In the genomic region with DNA sequence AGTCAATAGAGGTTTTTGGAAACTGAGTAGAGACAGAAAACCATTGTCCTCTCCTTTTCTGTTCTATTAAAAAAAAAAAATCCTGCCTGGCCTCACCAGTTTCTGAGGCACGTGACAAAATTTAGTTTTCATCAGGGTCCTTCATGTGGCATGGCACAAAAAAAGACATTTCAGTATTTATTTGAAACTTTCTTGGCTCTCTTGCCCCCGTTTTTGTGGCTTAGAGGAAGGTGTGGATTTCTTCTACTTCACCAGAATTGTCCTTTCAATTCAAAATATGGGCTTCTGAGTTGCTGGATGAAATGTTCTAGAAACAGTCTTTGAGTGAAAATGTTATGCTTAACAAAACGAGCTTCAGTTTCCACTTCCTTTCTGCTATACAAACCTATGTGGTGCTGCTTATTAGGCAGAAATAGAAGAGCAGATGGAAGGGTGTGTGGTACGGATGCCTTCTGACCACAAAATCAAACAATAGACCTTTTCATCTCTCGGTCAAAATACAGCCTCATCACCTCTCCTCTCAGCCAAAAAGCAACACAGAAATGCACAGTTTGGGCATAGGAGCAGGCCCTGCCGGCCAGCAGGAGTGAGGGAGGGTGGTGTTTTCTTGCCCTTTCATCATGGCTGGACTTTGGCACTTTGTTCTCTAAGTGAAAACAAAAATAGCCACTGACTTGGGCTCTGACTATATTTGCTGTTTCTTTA, we compare ENCODE assay signal across 10 cellular contexts.
DNase-seq lines count a peak whose midpoint lies in the region; ATAC-seq and TF ChIP-seq lines count a peak whose summit lies in the region.
"Had no signal": no experiment of that assay in that cellular context is flagged by ENCODE, and none has a peak within 500 bp of the region (broad histone marks: within the 10 kb centered on the region; RNA-seq: fewer than 3 reads in every experiment).

No MANE protein-coding gene starts in this region.

- H3K9me3 ChIP-seq in thoracic aorta: no peaks in the 10 kb centered on the region

- peak overlapping the region; percentile 89 for H3K27ac Mint-ChIP-seq in activated CD4-positive, alpha-beta memory T cell treated with anti-CD3 and anti-CD28 coated beads, Interleukin-2, amount 10 ng/mL, durations not matched to agents 7 days and 5 days
- no peak overlapping the region for H3K27ac Mint-ChIP-seq in activated CD4-positive, alpha-beta memory T cell treated with anti-CD3 and anti-CD28 coated beads for 36 hours

- peak; percentile 35 for DNase-seq in activated CD4-positive, alpha-beta memory T cell treated with anti-CD3 and anti-CD28 coated beads, Interleukin-2, amount 10 ng/mL, durations not matched to agents 7 days and 5 days
- DNase-seq in activated CD4-positive, alpha-beta memory T cell treated with anti-CD3 and anti-CD28 coated beads for 36 hours: no peak
- DNase-seq in thoracic aorta (ENCODE audit: low spot score) (no peak), HUDEP-2 (lab: John Stamatoyannopoulos, UW; ENCODE audit: unreplicated experiment in 76 of 76) (no peak)
- no peak for DNase-seq in stimulated activated CD4-positive, alpha-beta T cell treated with anti-CD3 and anti-CD28 coated beads, Interleukin-15, amount 100 ng/mL, for 24 hours
- DNase-seq: activated naive CD4-positive, alpha-beta T cell treated with anti-CD3 and anti-CD28 coated beads, Interleukin-2, amount 50 U/mL, for 16 hours had no signal

- no peaks in the 10 kb centered on the region for H3K27me3 ChIP-seq in thoracic aorta (replicated peaks; ENCODE audit: insufficient read depth)

- H3K36me3 ChIP-seq in thoracic aorta: no peaks in the 10 kb centered on the region

- peaks cover 22 to 49% of the 10 kb centered on the region in 2 donors for H3K4me1 ChIP-seq in thoracic aorta (ENCODE audit: control insufficient read depth in 1 of 2, low read depth in 2 of 2)

- H3K27ac ChIP-seq in cingulate gyrus (ENCODE audit: low read depth, low read length) (peak overlapping the region; percentile 75), thoracic aorta (peak overlapping the region; percentile 64 to 69)

- CTCF ChIA-PET in activated CD4-positive, alpha-beta memory T cell treated with anti-CD3 and anti-CD28 coated beads, Interleukin-2, amount 10 ng/mL, durations not matched to agents 7 days and 5 days (lab: Charles Lee): interaction anchor here (1.1 to 1.5 kb wide), 3 partner anchors 118 to 292 kb away, joined by 3 read pairs; no protein-coding TSS in a partner anchor
- CTCF ChIA-PET in activated CD4-positive, alpha-beta memory T cell treated with anti-CD3 and anti-CD28 coated beads for 36 hours (lab: Charles Lee): interaction anchor here (0.6 to 1.5 kb wide), 2 partner anchors 21 to 49 kb away, joined by 3 read pairs; no protein-coding TSS in a partner anchor

- peaks cover 2% of the 10 kb centered on the region for H3K9me3 Mint-ChIP-seq in activated CD4-positive, alpha-beta memory T cell treated with anti-CD3 and anti-CD28 coated beads, Interleukin-2, amount 10 ng/mL, durations not matched to agents 7 days and 5 days
- H3K9me3 Mint-ChIP-seq in activated CD4-positive, alpha-beta memory T cell treated with anti-CD3 and anti-CD28 coated beads for 36 hours: no peaks in the 10 kb centered on the region
- H3K9me3 Mint-ChIP-seq: IgD-negative memory B cell had no signal

- POLR2A ChIA-PET in activated CD4-positive, alpha-beta memory T cell treated with anti-CD3 and anti-CD28 coated beads, Interleukin-2, amount 10 ng/mL, durations not matched to agents 7 days and 5 days (lab: Charles Lee): interaction anchor here (1.0 to 2.0 kb wide), 5 partner anchors 9 to 114 kb away, joined by 3 to 7 read pairs (median 5); no protein-coding TSS in a partner anchor
- POLR2A ChIA-PET in activated CD4-positive, alpha-beta memory T cell treated with anti-CD3 and anti-CD28 coated beads for 36 hours (lab: Charles Lee): no interaction called here

- TF ChIP-seq CTCF in thoracic aorta (IDR thresholded peaks at IDR 0.05): no peak

- ATAC-seq in HG03159 (IDR thresholded peaks at IDR 0.05; ENCODE audit: unreplicated experiment) (peak; percentile 44), thoracic aorta (ENCODE audit: insufficient number of reproducible peaks, low FRiP score, low read depth) (peak; percentile 19), SK-N-SH treated with all-trans-retinoic acid at 6 μM for 48 hours (no peak)

- H3K4me3 ChIP-seq in thoracic aorta: peak overlapping the region; percentile 21

- H3K4me3 Mint-ChIP-seq in activated CD4-positive, alpha-beta memory T cell treated with anti-CD3 and anti-CD28 coated beads, Interleukin-2, amount 10 ng/mL, durations not matched to agents 7 days and 5 days: no peak overlapping the region
- H3K4me3 Mint-ChIP-seq in activated CD4-positive, alpha-beta memory T cell treated with anti-CD3 and anti-CD28 coated beads for 36 hours: no peak overlapping the region

- intact Hi-C loops in activated CD4-positive, alpha-beta memory T cell treated with anti-CD3 and anti-CD28 coated beads for 36 hours (cut with micrococcal nuclease): loop anchor here (5.0 to 10.0 kb wide), 2 partner anchors 129 to 603 kb away; no protein-coding TSS in a partner anchor

- H3K4me1 Mint-ChIP-seq in activated CD4-positive, alpha-beta memory T cell treated with anti-CD3 and anti-CD28 coated beads, Interleukin-2, amount 10 ng/mL, durations not matched to agents 7 days and 5 days: peaks cover 60% of the 10 kb centered on the region
- peaks cover 54% of the 10 kb centered on the region for H3K4me1 Mint-ChIP-seq in activated CD4-positive, alpha-beta memory T cell treated with anti-CD3 and anti-CD28 coated beads for 36 hours (ENCODE audit: low read depth)

- H3K36me3 Mint-ChIP-seq in activated CD4-positive, alpha-beta memory T cell treated with anti-CD3 and anti-CD28 coated beads, Interleukin-2, amount 10 ng/mL, durations not matched to agents 7 days and 5 days (ENCODE audit: low read depth): peaks cover 7% of the 10 kb centered on the region
- H3K36me3 Mint-ChIP-seq in activated CD4-positive, alpha-beta memory T cell treated with anti-CD3 and anti-CD28 coated beads for 36 hours: no peaks in the 10 kb centered on the region
- H3K36me3 Mint-ChIP-seq: IgD-negative memory B cell had no signal

- peaks cover 68% of the 10 kb centered on the region for H3K27me3 Mint-ChIP-seq in activated CD4-positive, alpha-beta memory T cell treated with anti-CD3 and anti-CD28 coated beads, Interleukin-2, amount 10 ng/mL, durations not matched to agents 7 days and 5 days
- H3K27me3 Mint-ChIP-seq in activated CD4-positive, alpha-beta memory T cell treated with anti-CD3 and anti-CD28 coated beads for 36 hours: peaks cover 67% of the 10 kb centered on the region

TF ChIP-seq in SK-N-SH treated with all-trans-retinoic acid at 6 μM for 48 hours, 23 proteins besides CTCF, POLR2A, EP300 and RAD21 (continues in another document):
- TF ChIP-seq, protein P1, sequence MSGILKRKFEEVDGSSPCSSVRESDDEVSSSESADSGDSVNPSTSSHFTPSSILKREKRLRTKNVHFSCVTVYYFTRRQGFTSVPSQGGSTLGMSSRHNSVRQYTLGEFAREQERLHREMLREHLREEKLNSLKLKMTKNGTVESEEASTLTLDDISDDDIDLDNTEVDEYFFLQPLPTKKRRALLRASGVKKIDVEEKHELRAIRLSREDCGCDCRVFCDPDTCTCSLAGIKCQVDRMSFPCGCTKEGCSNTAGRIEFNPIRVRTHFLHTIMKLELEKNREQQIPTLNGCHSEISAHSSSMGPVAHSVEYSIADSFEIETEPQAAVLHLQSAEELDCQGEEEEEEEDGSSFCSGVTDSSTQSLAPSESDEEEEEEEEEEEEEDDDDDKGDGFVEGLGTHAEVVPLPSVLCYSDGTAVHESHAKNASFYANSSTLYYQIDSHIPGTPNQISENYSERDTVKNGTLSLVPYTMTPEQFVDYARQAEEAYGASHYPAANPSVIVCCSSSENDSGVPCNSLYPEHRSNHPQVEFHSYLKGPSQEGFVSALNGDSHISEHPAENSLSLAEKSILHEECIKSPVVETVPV (CRISPR knock-in tag; IDR thresholded peaks at IDR 0.05): no peak
- TF ChIP-seq OSR1 (CRISPR knock-in tag; IDR thresholded peaks at IDR 0.05): no peak
- no peak for TF ChIP-seq ISL1 (CRISPR knock-in tag; IDR thresholded peaks at IDR 0.05)
- TF ChIP-seq GLIS3 (CRISPR knock-in tag; IDR thresholded peaks at IDR 0.05): no peak
- no peak for TF ChIP-seq ZNF70 (CRISPR knock-in tag; IDR thresholded peaks at IDR 0.05)
- TF ChIP-seq CREB5 (CRISPR knock-in tag; IDR thresholded peaks at IDR 0.05; ENCODE audit: low read depth): no peak
- no peak for TF ChIP-seq TOX (CRISPR knock-in tag; IDR thresholded peaks at IDR 0.05; ENCODE audit: borderline replicate concordance)
- no peak for TF ChIP-seq CSDC2 (CRISPR knock-in tag; IDR thresholded peaks at IDR 0.05)
- no peak for TF ChIP-seq PATZ1 (CRISPR knock-in tag; IDR thresholded peaks at IDR 0.05; ENCODE audit: borderline replicate concordance)
- TF ChIP-seq TCF4 (CRISPR knock-in tag; IDR thresholded peaks at IDR 0.05; ENCODE audit: borderline replicate concordance): no peak
- TF ChIP-seq ARNTL (CRISPR knock-in tag; IDR thresholded peaks at IDR 0.05; ENCODE audit: borderline replicate concordance, low read depth): no peak
